Comparison of ENCODE assay signal across 8 cellular contexts in the genomic region with DNA sequence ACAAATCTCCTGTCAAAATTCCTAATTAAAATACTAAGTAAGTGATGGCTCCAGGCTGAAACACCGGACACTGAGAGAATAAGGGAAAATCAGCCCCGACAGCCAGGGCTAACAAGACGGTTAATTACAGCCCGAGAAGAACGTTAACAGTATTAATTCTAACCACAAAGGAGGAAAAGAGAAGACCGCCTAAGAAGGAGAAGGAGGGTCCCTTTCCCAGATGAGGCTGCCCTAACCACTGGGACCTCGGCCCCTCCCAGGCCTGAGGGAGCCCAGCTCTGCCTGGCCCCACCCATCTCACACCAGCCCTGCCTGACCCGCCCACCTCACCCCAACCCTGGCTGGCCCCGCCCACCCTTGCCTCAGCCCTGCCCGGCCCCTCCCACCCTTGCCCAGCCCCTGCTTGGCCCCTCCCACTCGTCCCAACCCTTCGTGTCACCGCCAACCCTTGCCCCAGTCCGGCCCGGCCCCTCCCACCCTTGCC. TPM values are rescaled to one million over a fixed set of nuclear protein-coding genes. Genes with fewer than 3 reads are reported as not detected.
A peak's percentile ranks its signal among the peaks of the same experiment; 100 is the strongest.
DNase-seq lines count a peak whose midpoint lies in the region; ATAC-seq and TF ChIP-seq lines count a peak whose summit lies in the region.

No MANE protein-coding gene starts in this region.

- peaks cover 61% of the 10 kb centered on the region for H3K4me1 ChIP-seq in CD8-positive, alpha-beta memory T cell (ENCODE audit: insufficient read depth, low read length)
- peaks cover 66 to 72% of the 10 kb centered on the region in 2 experiments for H3K4me1 ChIP-seq in neutrophil (ENCODE audit: control insufficient read depth in 1 of 2, insufficient read depth in 1 of 2, low read depth in 1 of 2, low read length in 1 of 2)

- peaks cover 24 to 70% (median 33%) of the 10 kb centered on the region in 3 donors for H3K4me1 Mint-ChIP-seq in CD8-positive, alpha-beta memory T cell

- POLR2A ChIA-PET in CD8-positive, alpha-beta memory T cell (lab: Charles Lee), result interaction anchor here (0.6 to 1.0 kb wide), 2 partner anchors 141 to 170 kb away, joined by 3 to 4 read pairs; no protein-coding TSS in a partner anchor

- CTCF ChIA-PET in CD8-positive, alpha-beta memory T cell (lab: Charles Lee), result interaction anchor here (1.1 to 2.2 kb wide), 3 partner anchors 55 to 61 kb away, joined by 4 to 13 read pairs (median 5); no protein-coding TSS in a partner anchor

- H3K36me3 Mint-ChIP-seq in CD8-positive, alpha-beta memory T cell, result no peaks in the 10 kb centered on the region

- H3K36me3 ChIP-seq in CD8-positive, alpha-beta memory T cell (ENCODE audit: insufficient read depth, low read length), result no peaks in the 10 kb centered on the region
- no peaks in the 10 kb centered on the region for H3K36me3 ChIP-seq in neutrophil

- H3K27ac Mint-ChIP-seq in CD8-positive, alpha-beta memory T cell, result peak overlapping the region; percentile 83 to 100 (median 95)

- peak overlapping the region; percentile 53 for H3K4me3 ChIP-seq in CD8-positive, alpha-beta memory T cell (ENCODE audit: low read length)
- peak overlapping the region; percentile 47 to 49 for H3K4me3 ChIP-seq in neutrophil (ENCODE audit: low read depth in 1 of 2, low read length in 1 of 2)

- H3K4me3 Mint-ChIP-seq in CD8-positive, alpha-beta memory T cell, result peak overlapping the region in 4 of 7 donors; percentile 28 to 52 (median 38)

- H3K27me3 Mint-ChIP-seq in CD8-positive, alpha-beta memory T cell, result no peaks in the 10 kb centered on the region

- no peaks in the 10 kb centered on the region for H3K9me3 ChIP-seq in CD8-positive, alpha-beta memory T cell (ENCODE audit: low read length)
- H3K9me3 ChIP-seq in neutrophil, result no peaks in the 10 kb centered on the region

- peak overlapping the region; percentile 91 for H3K27ac ChIP-seq in CD8-positive, alpha-beta memory T cell (ENCODE audit: low read depth, low read length)
- H3K27ac ChIP-seq in neutrophil, result peak overlapping the region; percentile 73

- no peak for ATAC-seq in GM19023 (IDR thresholded peaks at IDR 0.05; ENCODE audit: unreplicated experiment)
- no peak for ATAC-seq in GM19324 (IDR thresholded peaks at IDR 0.05; ENCODE audit: low FRiP score, unreplicated experiment)

- H3K27me3 ChIP-seq in CD8-positive, alpha-beta memory T cell (ENCODE audit: insufficient read depth, low read length, poor library complexity, severe bottlenecking), result no peaks in the 10 kb centered on the region
- no peaks in the 10 kb centered on the region for H3K27me3 ChIP-seq in neutrophil

- no peaks in the 10 kb centered on the region for H3K9me3 Mint-ChIP-seq in CD8-positive, alpha-beta memory T cell

- peak in 4 of 5 donors; percentile 48 to 70 (median 58) for DNase-seq in CD8-positive, alpha-beta memory T cell
- DNase-seq in HT-29 (ENCODE audit: low spot score) (peak; percentile 92), T1000 (lab: John Stamatoyannopoulos, UW) (peak; percentile 75), dedifferentiated amniotic fluid mesenchymal stem cell (ENCODE audit: extremely low spot score) (no peak)
- DNase-seq in effector CD8-positive, alpha-beta T cell (lab: John Stamatoyannopoulos, UW), result peak; percentile 35

- TF ChIP-seq CTCF in neutrophil (IDR thresholded peaks at IDR 0.05), result no peak

RNA-seq across cellular contexts. Expression of a gene that starts 51.3 kb away (rescaled TPM):
- total RNA-seq in CD8-positive, alpha-beta memory T cell, result 1 to 10 TPM; 3.1 to 3.7 TPM
- polyA plus RNA-seq in CD8-positive, alpha-beta memory T cell, result 4.4 TPM
- 73.4 and 79.9 TPM in 2 replicates for total RNA-seq in HT-29 (2014; rRNA removed; shearing (Covaris generic))

Comparison
In these comparisons a context has a peak if more than half of its experiments do, and no peak if none do; other contexts are left out.
1. RNA of a gene that starts 51.3 kb away (total RNA-seq): 73.4 to 79.9 TPM in HT-29; 3.1 to 3.7 TPM in CD8-positive, alpha-beta memory T cell; every median in the first group is over 10 times any median in the second.